Comparison of ENCODE assay signal across 14 cellular contexts in the genomic region with DNA sequence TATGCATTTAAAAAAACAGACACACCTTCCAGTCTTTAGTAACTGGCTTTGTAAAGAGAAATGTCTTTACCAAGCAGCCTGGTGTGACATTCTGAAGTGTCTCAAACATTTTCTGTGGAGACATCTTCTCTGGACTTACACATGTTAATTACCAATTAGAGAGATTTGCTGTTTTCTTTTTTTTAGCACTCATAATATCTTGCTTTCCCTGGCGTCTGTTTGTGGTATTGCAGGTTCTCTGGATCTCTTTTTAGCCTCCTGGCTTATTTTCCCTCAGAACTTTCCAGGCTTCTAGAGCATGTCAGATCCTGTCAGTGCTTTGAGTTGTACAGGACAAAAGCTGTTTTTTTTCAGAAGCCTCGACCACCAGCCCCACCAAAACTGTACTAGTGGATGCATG.
DNase-seq lines count a peak whose midpoint lies in the region; ATAC-seq and TF ChIP-seq lines count a peak whose summit lies in the region.
"Had no signal": no experiment of that assay in that cellular context is flagged by ENCODE, and none has a peak within 500 bp of the region (broad histone marks: within the 10 kb centered on the region; RNA-seq: fewer than 3 reads in every experiment).

No MANE protein-coding gene starts in this region.

- H4K20me1 ChIP-seq in DND-41 (ENCODE audit: insufficient read depth, low read length) = no peaks in the 10 kb centered on the region

- H3K4me3 Mint-ChIP-seq in HFFc6 (no peak overlapping the region), nephron (no peak overlapping the region)
- H3K4me3 Mint-ChIP-seq: activated T-helper 1 cell treated with anti-CD3 and anti-CD28 coated beads, Interleukin-12 subunit alpha, Interleukin-12 subunit beta, Interleukin-2, Interleukin-4 antibody, amounts not matched to agents 30 ng/mL and 10 ng/mL and 1 ng/mL, durations not matched to agents 14 hours and 24 hours and 36 hours had no signal

- no peak overlapping the region for H3K4me2 ChIP-seq in DND-41 (ENCODE audit: insufficient read depth, low read length)

- peaks cover 48% of the 10 kb centered on the region for H3K9me3 Mint-ChIP-seq in HFFc6
- H3K9me3 Mint-ChIP-seq in nephron = peaks cover 15% of the 10 kb centered on the region

- no peaks in the 10 kb centered on the region for H3K79me2 ChIP-seq in DND-41 (ENCODE audit: insufficient read depth, low read length)

- no peaks in the 10 kb centered on the region for H3K4me1 ChIP-seq in DND-41 (ENCODE audit: insufficient read depth, low read length)
- H3K4me1 ChIP-seq: body of pancreas had no signal

- H3K36me3 Mint-ChIP-seq in HFFc6 (ENCODE audit: low read depth) (no peaks in the 10 kb centered on the region), nephron (ENCODE audit: low read depth) (no peaks in the 10 kb centered on the region)

- H3K4me1 Mint-ChIP-seq in HFFc6 (ENCODE audit: low read depth) (no peaks in the 10 kb centered on the region), nephron (no peaks in the 10 kb centered on the region)

- no peaks in the 10 kb centered on the region for H3K9me3 ChIP-seq in DND-41 (ENCODE audit: insufficient read depth, low read length, severe bottlenecking)
- H3K9me3 ChIP-seq: body of pancreas had no signal

- no peak overlapping the region for H3K9ac ChIP-seq in DND-41 (ENCODE audit: low read depth, low read length)

- in situ Hi-C loops in brain microvascular endothelial cell (cut with HindIII; ENCODE audit: low pct_ligation_motif_present, low sequenced_read_pairs) = no loop called here

- ATAC-seq in DND-41 (ENCODE audit: insufficient read depth, low read depth) = no peak
- no peak for ATAC-seq in GM21825 (IDR thresholded peaks at IDR 0.05; ENCODE audit: unreplicated experiment)
- ATAC-seq in GM19324 (IDR thresholded peaks at IDR 0.05; ENCODE audit: low FRiP score, unreplicated experiment) = no peak
- ATAC-seq: body of pancreas had no signal

- no peak overlapping the region for H3K27ac Mint-ChIP-seq in HFFc6
- no peak overlapping the region for H3K27ac Mint-ChIP-seq in nephron
- H3K27ac Mint-ChIP-seq: activated T-helper 1 cell treated with anti-CD3 and anti-CD28 coated beads, Interleukin-12 subunit alpha, Interleukin-12 subunit beta, Interleukin-2, Interleukin-4 antibody, amounts not matched to agents 30 ng/mL and 10 ng/mL and 1 ng/mL, durations not matched to agents 14 hours and 24 hours and 36 hours had no signal

- H3K36me3 ChIP-seq in DND-41 (ENCODE audit: insufficient read depth, low read length) (no peaks in the 10 kb centered on the region), brain microvascular endothelial cell (replicated peaks) (no peaks in the 10 kb centered on the region)

- DNase-seq in DND-41 (no peak), HFFc6 (no peak), brain microvascular endothelial cell (no peak), posterior cingulate gyrus (no peak)
- DNase-seq: activated CD4-positive, alpha-beta T cell treated with anti-CD3 and anti-CD28 coated beads for 1 hour; body of pancreas; mesenchymal stem cell; NCI-H1105 treated with DMSO at 0.1 percent for 48 hours; NCI-H510A treated with DMSO at 0.1 percent for 48 hours; SHP77 had no signal

- intact Hi-C loops in posterior cingulate gyrus (cut with DNase I) = no loop called here

- no peaks in the 10 kb centered on the region for H3K27me3 ChIP-seq in DND-41 (ENCODE audit: insufficient read depth, low read length, poor library complexity)
- no peaks in the 10 kb centered on the region for H3K27me3 ChIP-seq in brain microvascular endothelial cell (replicated peaks)
- H3K27me3 ChIP-seq: body of pancreas had no signal

- H3K27me3 Mint-ChIP-seq in HFFc6 (ENCODE audit: insufficient read depth) (no peaks in the 10 kb centered on the region), nephron (ENCODE audit: low read depth) (no peaks in the 10 kb centered on the region)

- TF ChIP-seq CTCF in DND-41 (IDR thresholded peaks at IDR 0.05; ENCODE audit: borderline replicate concordance, extremely low read depth, low read length, poor library complexity, severe bottlenecking) (peak; percentile 32), HFFc6 (IDR thresholded peaks at IDR 0.05) (peak; percentile 52), brain microvascular endothelial cell (IDR thresholded peaks at IDR 0.05; ENCODE audit: low read depth, low read length, missing control alignments) (peak; percentile 20), nephron (IDR thresholded peaks at IDR 0.05; ENCODE audit: unreplicated experiment in 3 of 3) (peak in 2 of 3 experiments; percentile 23 to 37)

- H3K4me3 ChIP-seq in DND-41 (ENCODE audit: low read depth in 1 of 2, low read length in 2 of 2) = no peak overlapping the region
- H3K4me3 ChIP-seq in brain microvascular endothelial cell (ENCODE audit: low read depth, low read length) = no peak overlapping the region
- H3K4me3 ChIP-seq: body of pancreas had no signal

- H2AFZ ChIP-seq in DND-41 (ENCODE audit: low read depth, low read length) = no peak overlapping the region

- H3K27ac ChIP-seq in DND-41 (ENCODE audit: low read length) = no peak overlapping the region
- H3K27ac ChIP-seq in brain microvascular endothelial cell = no peak overlapping the region
- H3K27ac ChIP-seq: body of pancreas had no signal
